ENCODE assay signal across 8 cellular contexts in genomic region chr6:108133594-108134179, GRCh38. TPM values are rescaled to one million over a fixed set of nuclear protein-coding genes. Genes with fewer than 3 reads are reported as not detected.
DNase-seq lines count a peak whose midpoint lies in the region; ATAC-seq and TF ChIP-seq lines count a peak whose summit lies in the region.

No MANE protein-coding gene starts in this region.

- H3K27ac ChIP-seq in IMR-90 (ENCODE audit: insufficient read depth, low read length) (no peak overlapping the region), duodenal mucosa (ENCODE audit: low read depth, low read length) (no peak overlapping the region), lower lobe of right lung (peak overlapping the region; percentile 76), subcutaneous abdominal adipose tissue (ENCODE audit: low read depth, low read length) (no peak overlapping the region)

- H2AK5ac ChIP-seq in IMR-90 (ENCODE audit: low read depth, low read length), result no peak overlapping the region

- H4K8ac ChIP-seq in IMR-90 (ENCODE audit: low read depth in 2 of 2, low read length in 2 of 2), result peak overlapping the region in 1 of 2 experiments; percentile 26; a peak in 1 of 4 replicates

- H3K9me1 ChIP-seq in IMR-90 (ENCODE audit: insufficient read depth, low read length), result no peaks in the 10 kb centered on the region

- 0% methylated on average over 23 of the region's 36 CpGs; no CpG with 5 or more reads in 1 of the 2 experiments for WGBS in IMR-90 (ENCODE audit: extremely low coverage in 2 of 2, insufficient read length in 1 of 2), 2 experiments

- no peak overlapping the region for H2BK20ac ChIP-seq in IMR-90 (ENCODE audit: low read depth, low read length)

- H3K4me2 ChIP-seq in IMR-90 (ENCODE audit: low read depth, low read length), result peak overlapping the region; percentile 81

- H3K4ac ChIP-seq in IMR-90 (ENCODE audit: low read depth, low read length), result no peak overlapping the region; the same call in 1 of the 2 replicates

- no TSS peak for BruUV-seq in IMR-90 (replicated peaks; lab: Mats Ljungman, UMichigan)

- DNase-seq in DMS79 (lab: John Stamatoyannopoulos, UW) (peak; percentile 23), IMR-90 (peak; percentile 74), SW480 (ENCODE audit: low spot score) (peak; percentile 90), lower lobe of right lung (peak; percentile 79), GDM1 (lab: John Stamatoyannopoulos, UW) (no peak)

- no peak for TF ChIP-seq RAD21 in IMR-90 (IDR thresholded peaks at IDR 0.05; ENCODE audit: low read length)

- no peak overlapping the region for H3K18ac ChIP-seq in IMR-90 (ENCODE audit: low read depth, low read length)

- H2BK15ac ChIP-seq in IMR-90 (ENCODE audit: low read depth, low read length), result no peak overlapping the region

- dilution Hi-C loops in IMR-90 (cut with HindIII; ENCODE audit: low sequenced_read_pairs, unreplicated experiment), result no loop called here

- no peaks in the 10 kb centered on the region for H3K36me3 ChIP-seq in IMR-90 (ENCODE audit: control insufficient read depth, insufficient read depth, low read length)
- H3K36me3 ChIP-seq in duodenal mucosa (ENCODE audit: control insufficient read depth in 1 of 2, insufficient read depth in 2 of 2, low read length in 2 of 2), result no peaks in the 10 kb centered on the region
- no peaks in the 10 kb centered on the region for H3K36me3 ChIP-seq in lower lobe of right lung
- H3K36me3 ChIP-seq in subcutaneous abdominal adipose tissue (ENCODE audit: control insufficient read depth in 5 of 5, insufficient read depth in 5 of 5, low read length in 5 of 5), result no peaks in the 10 kb centered on the region

- intact Hi-C loops in IMR-90 (cut with micrococcal nuclease), result no loop called here
- intact Hi-C loops in lower lobe of right lung (cut with DNase I), result no loop called here

- TF ChIP-seq POLR2A in IMR-90 (IDR thresholded peaks at IDR 0.05; ENCODE audit: low read depth, low read length), result no peak

- H3K9ac ChIP-seq in IMR-90 (ENCODE audit: low read depth, low read length) (0 out of 2 replicates have a peak overlapping the region, but pooled peaks have one; percentile 4), duodenal mucosa (ENCODE audit: low read depth in 1 of 2, low read length in 2 of 2) (peak overlapping the region in 1 of 2 donors; percentile 35), subcutaneous abdominal adipose tissue (ENCODE audit: low read length in 5 of 5) (peak overlapping the region in 4 of 5 donors; percentile 42 to 77 (median 66))

- POLR2A ChIA-PET in IMR-90 (lab: Charles Lee; ENCODE audit: unreplicated experiment), result no interaction called here

- peak overlapping the region; percentile 10; the same call in 1 of the 2 replicates for H3K14ac ChIP-seq in IMR-90 (replicated peaks; ENCODE audit: low read depth, low read length)

- CTCF ChIA-PET in IMR-90 (lab: Yijun Ruan, JAX), result interaction anchor here (1.0 kb wide), 1 partner anchor 12 kb away, joined by 3 read pairs; no protein-coding TSS in a partner anchor

- no peaks in the 10 kb centered on the region for H4K20me1 ChIP-seq in IMR-90 (ENCODE audit: insufficient read depth, low read length)

- in situ Hi-C loops in IMR-90 (cut with MboI; ENCODE audit: low sequenced_read_pairs), result no loop called here

- H2AK9ac ChIP-seq in IMR-90 (replicated peaks; ENCODE audit: low read depth, low read length, poor library complexity), result peak overlapping the region; percentile 16

- H4K5ac ChIP-seq in IMR-90 (ENCODE audit: low read depth, low read length), result no peak overlapping the region

- H4K91ac ChIP-seq in IMR-90 (ENCODE audit: insufficient read depth, low read depth, low read length), result no peak overlapping the region; the same call in 1 of the 2 replicates

- no peak overlapping the region; the same call in 1 of the 2 replicates for H3K23ac ChIP-seq in IMR-90 (ENCODE audit: low read depth, low read length)

- no peaks in the 10 kb centered on the region for H3K9me3 ChIP-seq in IMR-90 (ENCODE audit: control insufficient read depth, insufficient read depth, low read length)
- no peaks in the 10 kb centered on the region for H3K9me3 ChIP-seq in duodenal mucosa (ENCODE audit: control insufficient read depth in 1 of 2, low read length in 2 of 2)
- H3K9me3 ChIP-seq in lower lobe of right lung, result no peaks in the 10 kb centered on the region
- no peaks in the 10 kb centered on the region for H3K9me3 ChIP-seq in subcutaneous abdominal adipose tissue (ENCODE audit: control insufficient read depth in 5 of 5, low read length in 5 of 5)

- H3K4me3 ChIP-seq in IMR-90 (ENCODE audit: insufficient read depth, low read depth, low read length), result peak overlapping the region; percentile 32
- H3K4me3 ChIP-seq in duodenal mucosa (ENCODE audit: low read depth in 1 of 2, low read length in 2 of 2), result peak overlapping the region; percentile 61 to 66
- H3K4me3 ChIP-seq in lower lobe of right lung, result peak overlapping the region; percentile 47
- peak overlapping the region; percentile 38 to 66 (median 62) for H3K4me3 ChIP-seq in subcutaneous abdominal adipose tissue (ENCODE audit: low read depth in 1 of 5, low read length in 5 of 5)

- peak; percentile 96 for ATAC-seq in IMR-90 (ENCODE audit: low read depth)
- ATAC-seq in lower lobe of right lung, result peak; percentile 94 to 98
- no peak for ATAC-seq in HG03342 (IDR thresholded peaks at IDR 0.05; ENCODE audit: unreplicated experiment)

- H3K27me3 ChIP-seq in IMR-90 (ENCODE audit: control insufficient read depth, insufficient read depth, low read length) (peaks cover 30% of the 10 kb centered on the region), duodenal mucosa (ENCODE audit: control insufficient read depth in 1 of 2, insufficient read depth in 2 of 2, low read length in 2 of 2) (peaks cover 41 to 55% of the 10 kb centered on the region in 2 donors), lower lobe of right lung (ENCODE audit: low read depth) (peaks cover 47% of the 10 kb centered on the region), subcutaneous abdominal adipose tissue (ENCODE audit: control insufficient read depth in 5 of 5, insufficient read depth in 4 of 5, low read length in 5 of 5) (peaks cover 0 to 7% (median 4%) of the 10 kb centered on the region in 5 donors)

- H3K4me1 ChIP-seq in IMR-90 (ENCODE audit: control insufficient read depth, insufficient read depth, low read length) (no peaks in the 10 kb centered on the region), duodenal mucosa (ENCODE audit: control insufficient read depth in 1 of 2, insufficient read depth in 2 of 2, low read length in 2 of 2) (peaks cover 0 to 16% of the 10 kb centered on the region in 2 donors), lower lobe of right lung (peaks cover 10% of the 10 kb centered on the region), subcutaneous abdominal adipose tissue (ENCODE audit: control insufficient read depth in 5 of 5, insufficient read depth in 5 of 5, low read length in 5 of 5) (peaks cover 0 to 15% (median 9%) of the 10 kb centered on the region in 5 donors)

- H3K56ac ChIP-seq in IMR-90 (ENCODE audit: extremely low read depth, insufficient read depth, low read length), result no peak overlapping the region

- no peaks in the 10 kb centered on the region for H3K79me1 ChIP-seq in IMR-90 (ENCODE audit: low read depth in 1 of 2, low read length in 2 of 2)

- no peak overlapping the region for H2BK5ac ChIP-seq in IMR-90 (ENCODE audit: low read depth, low read length, poor library complexity, severe bottlenecking)

- H2AFZ ChIP-seq in IMR-90 (replicated peaks; ENCODE audit: low read length, poor library complexity), result peak overlapping the region; percentile 73

- TF ChIP-seq CTCF in IMR-90 (conservative IDR thresholded peaks at IDR 0.05; ENCODE audit: low read depth, low read length) (no peak), lower lobe of right lung (IDR thresholded peaks at IDR 0.05) (no peak)

- no peak overlapping the region; the same call in 1 of the 2 replicates for H2BK120ac ChIP-seq in IMR-90 (ENCODE audit: low read depth, low read length)

TF ChIP-seq in IMR-90, 13 proteins besides CTCF, POLR2A, EP300 and RAD21:
- TF ChIP-seq CEBPB (IDR thresholded peaks at IDR 0.05; ENCODE audit: low read depth, low read length), result peak; percentile 28; the same call in 1 of the 2 replicates
- TF ChIP-seq MXI1 (IDR thresholded peaks at IDR 0.05; ENCODE audit: borderline replicate concordance, low read depth, low read length), result no peak

RNA-seq across cellular contexts. Expression of gene NR2E1, which starts 32.1 kb away (rescaled TPM):
- total RNA-seq in IMR-90 (2012; rRNA removed) (not detected in 2 replicates), lower lobe of right lung (not detected)
- not detected in 2 replicates for polyA plus RNA-seq in IMR-90 (2012; rRNA removed)
- polyA plus RNA-seq in IMR-90 (2012; cell fraction: cytosol; rRNA removed), result not detected in 2 replicates
- polyA plus RNA-seq in IMR-90 (2012; cell fraction: nucleus; rRNA removed; ENCODE audit: low replicate concordance), result not detected in 2 replicates

RNA-seq across cellular contexts. Expression of gene OSTM1, which starts 59.1 kb away (rescaled TPM):
- 17.5 and 24.7 TPM in 2 replicates for total RNA-seq in IMR-90 (2012; rRNA removed)
- 8.0 and 10.4 TPM in 2 replicates for polyA plus RNA-seq in IMR-90 (2012; rRNA removed)
- polyA plus RNA-seq in IMR-90 (2012; cell fraction: cytosol; rRNA removed), result 42.4 and 107 TPM in 2 replicates
- 9.1 and 21.6 TPM in 2 replicates for polyA plus RNA-seq in IMR-90 (2012; cell fraction: nucleus; rRNA removed; ENCODE audit: low replicate concordance)
- total RNA-seq in lower lobe of right lung, result 63.8 TPM
